Comparison of ENCODE assay signal across 9 cellular contexts in genomic region chr10:115417585-115418265, GRCh38.
DNase-seq lines count a peak whose midpoint lies in the region; ATAC-seq, FAIRE-seq and TF ChIP-seq lines count a peak whose summit lies in the region.
"Had no signal": no experiment of that assay in that cellular context is flagged by ENCODE, and none has a peak within 500 bp of the region (broad histone marks: within the 10 kb centered on the region; RNA-seq: fewer than 3 reads in every experiment).

No MANE protein-coding gene starts in this region.

- CTCF ChIA-PET in MCF 10A (lab: Yijun Ruan, JAX), result interaction anchor here (0.5 to 5.0 kb wide), 25 partner anchors 10 to 870 kb away, joined by 3 to 34 read pairs (median 4); no protein-coding TSS in a partner anchor
- CTCF ChIA-PET in activated CD8-positive, alpha-beta T cell treated with anti-CD3 and anti-CD28 coated beads for 36 hours (lab: Charles Lee), result interaction anchor here (0.9 kb wide), 1 partner anchor 247 kb away, joined by 3 read pairs; no protein-coding TSS in a partner anchor
- CTCF ChIA-PET in activated CD8-positive, alpha-beta memory T cell treated with anti-CD3 and anti-CD28 coated beads, Interleukin-2, amount 10 ng/mL, durations not matched to agents 7 days and 5 days (lab: Charles Lee), result no interaction called here

- TF ChIP-seq CTCF in MCF 10A (IDR thresholded peaks at IDR 0.05; ENCODE audit: unreplicated experiment) (peak; percentile 74), breast epithelium (IDR thresholded peaks at IDR 0.05) (no peak)
- TF ChIP-seq CTCF in activated CD8-positive, alpha-beta T cell treated with anti-CD3 and anti-CD28 coated beads for 36 hours (IDR thresholded peaks at IDR 0.05), result no peak

- no peaks in the 10 kb centered on the region for H3K36me3 Mint-ChIP-seq in MCF 10A (ENCODE audit: insufficient read depth, unreplicated experiment)
- H3K36me3 Mint-ChIP-seq in activated CD8-positive, alpha-beta T cell treated with anti-CD3 and anti-CD28 coated beads for 36 hours (ENCODE audit: low read depth), result no peaks in the 10 kb centered on the region
- no peaks in the 10 kb centered on the region for H3K36me3 Mint-ChIP-seq in activated CD8-positive, alpha-beta memory T cell treated with anti-CD3 and anti-CD28 coated beads, Interleukin-2, amount 10 ng/mL, durations not matched to agents 7 days and 5 days

- intact Hi-C loops in MCF 10A (cut with micrococcal nuclease) (loop anchor here (1.0 to 2.0 kb wide), 3 partner anchors 62 to 276 kb away; no protein-coding TSS in a partner anchor), breast epithelium (cut with DNase I; ENCODE audit: low total_unique reads) (no loop called here), left colon (cut with DNase I, micrococcal nuclease) (no loop called here)
- intact Hi-C loops in activated CD8-positive, alpha-beta T cell treated with anti-CD3 and anti-CD28 coated beads for 36 hours (cut with micrococcal nuclease), result loop anchor here (10.0 kb wide), 1 partner anchor 243 kb away; no protein-coding TSS in a partner anchor

- BruUV-seq in MCF 10A (replicated peaks; lab: Mats Ljungman, UMichigan), result no TSS peak

- no peak overlapping the region for H3K4me3 Mint-ChIP-seq in MCF 10A (ENCODE audit: unreplicated experiment)
- no peak overlapping the region for H3K4me3 Mint-ChIP-seq in activated CD8-positive, alpha-beta T cell treated with anti-CD3 and anti-CD28 coated beads for 36 hours
- no peak overlapping the region for H3K4me3 Mint-ChIP-seq in activated CD8-positive, alpha-beta memory T cell treated with anti-CD3 and anti-CD28 coated beads, Interleukin-2, amount 10 ng/mL, durations not matched to agents 7 days and 5 days

- DNase-seq in MCF 10A (ENCODE audit: unreplicated experiment), result peak; percentile 76
- DNase-seq in breast epithelium (ENCODE audit: low spot score in 2 of 2), result no peak
- peak; percentile 17 for DNase-seq in H54 (ENCODE audit: insufficient read length, low spot score)
- peak; percentile 18 for DNase-seq in activated CD8-positive, alpha-beta T cell treated with anti-CD3 and anti-CD28 coated beads for 36 hours
- no peak for DNase-seq in left colon
- DNase-seq in NCI-H2107 (lab: John Stamatoyannopoulos, UW), result no peak
- no peak for DNase-seq in activated CD8-positive, alpha-beta memory T cell treated with anti-CD3 and anti-CD28 coated beads, Interleukin-2, amount 10 ng/mL, durations not matched to agents 7 days and 5 days

- no peaks in the 10 kb centered on the region for H3K9me3 Mint-ChIP-seq in MCF 10A (ENCODE audit: unreplicated experiment)
- H3K9me3 Mint-ChIP-seq in activated CD8-positive, alpha-beta T cell treated with anti-CD3 and anti-CD28 coated beads for 36 hours, result peaks cover 16% of the 10 kb centered on the region
- H3K9me3 Mint-ChIP-seq in activated CD8-positive, alpha-beta memory T cell treated with anti-CD3 and anti-CD28 coated beads, Interleukin-2, amount 10 ng/mL, durations not matched to agents 7 days and 5 days (ENCODE audit: low read depth), result peaks cover 8% of the 10 kb centered on the region

- no peak overlapping the region for H3K4me3 ChIP-seq in breast epithelium
- H3K4me3 ChIP-seq: thoracic aorta had no signal

- POLR2A ChIA-PET in MCF 10A (lab: Yijun Ruan, JAX), result no interaction called here
- POLR2A ChIA-PET in activated CD8-positive, alpha-beta T cell treated with anti-CD3 and anti-CD28 coated beads for 36 hours (lab: Charles Lee), result no interaction called here

- peak; percentile 45 for ATAC-seq in activated CD8-positive, alpha-beta T cell treated with anti-CD3 and anti-CD28 coated beads for 36 hours
- peak; percentile 47 for ATAC-seq in left colon
- no peak for ATAC-seq in activated CD8-positive, alpha-beta memory T cell treated with anti-CD3 and anti-CD28 coated beads, Interleukin-2, amount 10 ng/mL, durations not matched to agents 7 days and 5 days

- H3K4me1 Mint-ChIP-seq in MCF 10A (ENCODE audit: insufficient read depth, unreplicated experiment), result no peaks in the 10 kb centered on the region
- no peaks in the 10 kb centered on the region for H3K4me1 Mint-ChIP-seq in activated CD8-positive, alpha-beta T cell treated with anti-CD3 and anti-CD28 coated beads for 36 hours (ENCODE audit: low read depth)
- no peaks in the 10 kb centered on the region for H3K4me1 Mint-ChIP-seq in activated CD8-positive, alpha-beta memory T cell treated with anti-CD3 and anti-CD28 coated beads, Interleukin-2, amount 10 ng/mL, durations not matched to agents 7 days and 5 days

- H3K27me3 Mint-ChIP-seq in MCF 10A (ENCODE audit: insufficient read depth, unreplicated experiment), result peaks cover 88% of the 10 kb centered on the region
- no peaks in the 10 kb centered on the region for H3K27me3 Mint-ChIP-seq in activated CD8-positive, alpha-beta T cell treated with anti-CD3 and anti-CD28 coated beads for 36 hours
- H3K27me3 Mint-ChIP-seq in activated CD8-positive, alpha-beta memory T cell treated with anti-CD3 and anti-CD28 coated beads, Interleukin-2, amount 10 ng/mL, durations not matched to agents 7 days and 5 days, result no peaks in the 10 kb centered on the region

- no peaks in the 10 kb centered on the region for H3K27me3 ChIP-seq in breast epithelium

- no peak overlapping the region for H3K27ac ChIP-seq in breast epithelium
- H3K27ac ChIP-seq: thoracic aorta had no signal

- H3K9me3 ChIP-seq in breast epithelium, result peaks cover 0 to 4% of the 10 kb centered on the region in 2 donors
- H3K9me3 ChIP-seq: thoracic aorta had no signal

- peak; percentile 91 for TF ChIP-seq RAD21 in Ishikawa (IDR thresholded peaks at IDR 0.05; ENCODE audit: low read depth)

- TF ChIP-seq POLR2A in breast epithelium (IDR thresholded peaks at IDR 0.05) (no peak), H54 (IDR thresholded peaks at IDR 0.05; ENCODE audit: low read depth, low read length) (no peak)

- no peak for FAIRE-seq in H54 (lab: Jason Lieb, UNC)

- TF ChIP-seq EP300 in Ishikawa (IDR thresholded peaks at IDR 0.05; ENCODE audit: borderline replicate concordance), result no peak

- no peaks in the 10 kb centered on the region for H3K36me3 ChIP-seq in breast epithelium
- H3K36me3 ChIP-seq: thoracic aorta had no signal

- no peak overlapping the region for H3K27ac Mint-ChIP-seq in MCF 10A (ENCODE audit: low read depth, unreplicated experiment)
- no peak overlapping the region for H3K27ac Mint-ChIP-seq in activated CD8-positive, alpha-beta T cell treated with anti-CD3 and anti-CD28 coated beads for 36 hours
- H3K27ac Mint-ChIP-seq in activated CD8-positive, alpha-beta memory T cell treated with anti-CD3 and anti-CD28 coated beads, Interleukin-2, amount 10 ng/mL, durations not matched to agents 7 days and 5 days, result no peak overlapping the region

- no peaks in the 10 kb centered on the region for H3K4me1 ChIP-seq in breast epithelium

TF ChIP-seq in Ishikawa, 13 proteins besides CTCF, POLR2A, EP300 and RAD21:
- TF ChIP-seq TCF12 (IDR thresholded peaks at IDR 0.05; ENCODE audit: low read depth), result no peak
- TF ChIP-seq USF1 (IDR thresholded peaks at IDR 0.05), result no peak
- TF ChIP-seq CREB1 (IDR thresholded peaks at IDR 0.05; ENCODE audit: low read depth), result no peak
- no peak for TF ChIP-seq NFIC (IDR thresholded peaks at IDR 0.05)
- no peak for TF ChIP-seq REST (IDR thresholded peaks at IDR 0.05; ENCODE audit: low read depth)
- no peak for TF ChIP-seq TEAD4 (IDR thresholded peaks at IDR 0.05)
- no peak for TF ChIP-seq FOXM1 (IDR thresholded peaks at IDR 0.05; ENCODE audit: borderline replicate concordance, low read depth)
- no peak for TF ChIP-seq TAF1 (IDR thresholded peaks at IDR 0.05; ENCODE audit: low read depth)
- no peak for TF ChIP-seq ZBTB7A (IDR thresholded peaks at IDR 0.05; ENCODE audit: low read depth)
- no peak for TF ChIP-seq EGR1 (IDR thresholded peaks at IDR 0.05)
- no peak for TF ChIP-seq CEBPB (IDR thresholded peaks at IDR 0.05)
- no peak for TF ChIP-seq MAX (IDR thresholded peaks at IDR 0.05)
- TF ChIP-seq YY1 (IDR thresholded peaks at IDR 0.05; ENCODE audit: low read depth), result no peak

Comparison
In these comparisons a context has a peak if more than half of its experiments do, and no peak if none do; other contexts are left out.
1. DNase-seq: peak in MCF 10A (single experiment), H54 (single experiment) and activated CD8-positive, alpha-beta T cell treated with anti-CD3 and anti-CD28 coated beads for 36 hours (single experiment); none in breast epithelium (0 of 2), left colon (0 of 2), NCI-H2107 (single experiment) and activated CD8-positive, alpha-beta memory T cell treated with anti-CD3 and anti-CD28 coated beads, Interleukin-2, amount 10 ng/mL, durations not matched to agents 7 days and 5 days (single experiment).
2. intact Hi-C loops: an anchor here in MCF 10A (1.0 to 2.0 kb wide) and activated CD8-positive, alpha-beta T cell treated with anti-CD3 and anti-CD28 coated beads for 36 hours (10.0 kb wide); none called in breast epithelium and left colon.